In genomic region chr11:57320067-57320718, GRCh38 we compare ENCODE assay signal across 24 cellular contexts. TPM values are rescaled to one million over a fixed set of nuclear protein-coding genes. Genes with fewer than 3 reads are reported as not detected.
DNase-seq lines count a peak whose midpoint lies in the region; ATAC-seq, FAIRE-seq and TF ChIP-seq lines count a peak whose summit lies in the region.
"Had no signal": no experiment of that assay in that cellular context is flagged by ENCODE, and none has a peak within 500 bp of the region (broad histone marks: within the 10 kb centered on the region; RNA-seq: fewer than 3 reads in every experiment).

No MANE protein-coding gene starts in this region.

- intact Hi-C loops in breast epithelium (cut with DNase I; ENCODE audit: low total_unique reads) = no loop called here
- intact Hi-C loops in HepG2 (cut with micrococcal nuclease; ENCODE audit: unreplicated experiment) = no loop called here
- intact Hi-C loops in CD8-positive, alpha-beta T cell (cut with DNase I, micrococcal nuclease) = loop anchor here (5.0 to 10.0 kb wide), 3 partner anchors 107 to 1825 kb away; partner anchors contain the start of genes FAM111A (in 1 of the 2), LPXN (in 1 of the 2), SLC43A3 (in 1 of the 2) and ZFP91 (in 1 of the 2)

- FAIRE-seq in HepG2 (lab: Jason Lieb, UNC) = no peak
- FAIRE-seq: pancreas, small intestine had no signal

- no peaks in the 10 kb centered on the region for H3K27me3 Mint-ChIP-seq in CD8-positive, alpha-beta T cell (ENCODE audit: low read depth)
- H3K27me3 Mint-ChIP-seq: activated naive CD8-positive, alpha-beta T cell treated with anti-CD3 and anti-CD28 coated beads, Interleukin-2, amount 50 U/mL, for 24 hours; memory B cell; naive thymus-derived CD4-positive, alpha-beta T cell had no signal

- no TSS peak for BruUV-seq in HepG2 (replicated peaks; lab: Mats Ljungman, UMichigan)

- peaks cover 36% of the 10 kb centered on the region; the same call in 1 of the 2 replicates for H3K36me3 ChIP-seq in GM23248 (ENCODE audit: low read depth)
- no peaks in the 10 kb centered on the region for H3K36me3 ChIP-seq in breast epithelium
- H3K36me3 ChIP-seq in HepG2 (replicated peaks in 1 of 2; ENCODE audit: control insufficient read depth in 1 of 2, insufficient read depth in 2 of 2, low read length in 2 of 2) = peaks cover 24 to 41% of the 10 kb centered on the region in 2 experiments; a peak in 4 of 5 replicates
- peaks cover 45% of the 10 kb centered on the region for H3K36me3 ChIP-seq in suprapubic skin
- no peaks in the 10 kb centered on the region for H3K36me3 ChIP-seq in CD8-positive, alpha-beta T cell (ENCODE audit: insufficient read depth, low read length)

- H3K79me2 ChIP-seq in GM23248 (ENCODE audit: insufficient read depth) = peaks cover 86% of the 10 kb centered on the region
- H3K79me2 ChIP-seq in HepG2 (ENCODE audit: insufficient read depth, low read length) = peaks cover 12% of the 10 kb centered on the region

- TF ChIP-seq POLR2A in breast epithelium (IDR thresholded peaks at IDR 0.05) = no peak
- no peak for TF ChIP-seq POLR2A in HepG2 (IDR thresholded peaks at IDR 0.05; ENCODE audit: insufficient read depth in 1 of 2, low read depth in 2 of 2, low read length in 2 of 2)
- TF ChIP-seq POLR2A in suprapubic skin (IDR thresholded peaks at IDR 0.05) = no peak

- 56 to 60% methylated on average over 21 to 22 of the region's 22 CpGs for WGBS in GM23248 (ENCODE audit: low coverage in 1 of 2, low lambda C conversion rate in 2 of 2, missing lambda C conversion rate in 2 of 2), 2 experiments
- WGBS in HepG2 (ENCODE audit: low lambda C conversion rate) = over 99% methylated on average over 17 of the region's 22 CpGs
- WGBS in suprapubic skin = 55% methylated on average over 13 of the region's 22 CpGs

- no peak for TF ChIP-seq RAD21 in HepG2 (CRISPR knock-in tag; IDR thresholded peaks at IDR 0.05)

- H2AFZ ChIP-seq in GM23248 = no peak overlapping the region
- no peak overlapping the region for H2AFZ ChIP-seq in HepG2 (ENCODE audit: low read length)

- H3K27me3 ChIP-seq in GM23248 (replicated peaks; ENCODE audit: insufficient read depth) (no peaks in the 10 kb centered on the region), breast epithelium (no peaks in the 10 kb centered on the region), HepG2 (ENCODE audit: control insufficient read depth in 1 of 2, insufficient read depth in 2 of 2, low read length in 2 of 2) (no peaks in the 10 kb centered on the region; a peak in 1 of 5 replicates), suprapubic skin (no peaks in the 10 kb centered on the region)
- no peaks in the 10 kb centered on the region for H3K27me3 ChIP-seq in CD8-positive, alpha-beta T cell (ENCODE audit: insufficient read depth, low read length)
- H3K27me3 ChIP-seq: pancreas, SJSA1 had no signal

- ATAC-seq in HepG2 = no peak
- no peak for ATAC-seq in CD8-positive, alpha-beta T cell
- ATAC-seq: activated naive CD8-positive, alpha-beta T cell treated with anti-CD3 and anti-CD28 coated beads, Interleukin-2, amount 50 U/mL, for 24 hours; naive thymus-derived CD4-positive, alpha-beta T cell; PC-3; WTC11 had no signal

- H3K9ac ChIP-seq in GM23248 (no peak overlapping the region), HepG2 (ENCODE audit: insufficient read depth, low read depth, low read length) (no peak overlapping the region)

- no peaks in the 10 kb centered on the region for H3K9me3 ChIP-seq in GM23248 (ENCODE audit: low read depth)
- no peaks in the 10 kb centered on the region for H3K9me3 ChIP-seq in breast epithelium
- H3K9me3 ChIP-seq in HepG2 (ENCODE audit: low read length) = no peaks in the 10 kb centered on the region
- H3K9me3 ChIP-seq in suprapubic skin = no peaks in the 10 kb centered on the region
- no peaks in the 10 kb centered on the region for H3K9me3 ChIP-seq in CD8-positive, alpha-beta T cell (ENCODE audit: low read length)
- H3K9me3 ChIP-seq: pancreas, SJSA1 had no signal

- TF ChIP-seq EP300 in HepG2 (IDR thresholded peaks at IDR 0.05; ENCODE audit: low read depth in 2 of 2, low read length in 2 of 2) = no peak
- no peak for TF ChIP-seq EP300 in HepG2 (CRISPR knock-in tag; IDR thresholded peaks at IDR 0.05; ENCODE audit: borderline replicate concordance)
- TF ChIP-seq EP300 in suprapubic skin (IDR thresholded peaks at IDR 0.05) = no peak

- peak overlapping the region; percentile 87 for H3K4me2 ChIP-seq in GM23248 (ENCODE audit: unreplicated experiment)
- H3K4me2 ChIP-seq in HepG2 (ENCODE audit: low read depth, low read length) = no peak overlapping the region

- POLR2A ChIA-PET in HepG2 (lab: Yijun Ruan, JAX) = interaction anchor here (2.6 to 2.8 kb wide), 2 partner anchors 9 to 12 kb away, joined by 11 to 38 read pairs; no protein-coding TSS in a partner anchor
- POLR2A ChIA-PET in CD8-positive, alpha-beta T cell (lab: Charles Lee) = interaction anchor here (0.6 kb wide), 1 partner anchor 45 kb away, joined by 5 read pairs; no protein-coding TSS in a partner anchor

- in situ Hi-C loops in GM23248 (cut with MboI) (no loop called here), HepG2 (cut with HindIII; ENCODE audit: extremely low pct_ligation_motif_present, low pct_unique_long_range_greater_than_20kb) (no loop called here)

- TF ChIP-seq CTCF in breast epithelium (IDR thresholded peaks at IDR 0.05) (no peak), HepG2 (CRISPR knock-in tag; IDR thresholded peaks at IDR 0.05) (no peak), suprapubic skin (IDR thresholded peaks at IDR 0.05) (no peak)
- no peak for TF ChIP-seq CTCF in CD8-positive, alpha-beta T cell (IDR thresholded peaks at IDR 0.05)

- H3K27ac Mint-ChIP-seq in CD8-positive, alpha-beta T cell = no peak overlapping the region
- H3K27ac Mint-ChIP-seq: activated naive CD8-positive, alpha-beta T cell treated with anti-CD3 and anti-CD28 coated beads, Interleukin-2, amount 50 U/mL, for 24 hours; activated T-helper 2 cell treated with anti-CD3 and anti-CD28 coated beads, Interferon-gamma antibody, Interleukin-2, Interleukin-4, amounts not matched to agents 10 μg/mL and 5 μg/mL and 100 μg/mL, durations not matched to agents 14 hours and 24 hours and 36 hours; memory B cell had no signal

- H3K27ac ChIP-seq in GM23248 (no peak overlapping the region; the same call in 1 of the 2 replicates), breast epithelium (peak overlapping the region; percentile 98), HepG2 (ENCODE audit: extremely low read length, insufficient read depth, low read length) (no peak overlapping the region), suprapubic skin (peak overlapping the region; percentile 100)
- H3K27ac ChIP-seq in CD8-positive, alpha-beta T cell (ENCODE audit: low read depth, low read length) = no peak overlapping the region
- H3K27ac ChIP-seq: HL-60, SJSA1 had no signal

- H3K4me1 ChIP-seq in GM23248 (ENCODE audit: insufficient read depth) (peaks cover 38% of the 10 kb centered on the region), breast epithelium (peaks cover 23 to 34% of the 10 kb centered on the region in 2 donors), HepG2 (ENCODE audit: insufficient read depth, low read length) (peaks cover 44% of the 10 kb centered on the region), suprapubic skin (peaks cover 86% of the 10 kb centered on the region)
- peaks cover 28% of the 10 kb centered on the region for H3K4me1 ChIP-seq in CD8-positive, alpha-beta T cell (ENCODE audit: insufficient read depth, low read length)

- H3K4me3 Mint-ChIP-seq in CD8-positive, alpha-beta T cell = no peak overlapping the region
- H3K4me3 Mint-ChIP-seq: activated naive CD8-positive, alpha-beta T cell treated with anti-CD3 and anti-CD28 coated beads, Interleukin-2, amount 50 U/mL, for 24 hours; memory B cell; T-helper 2 cell treated with Interferon-gamma antibody and Interleukin-4, amounts not matched to agents 5 μg/mL and 100 μg/mL, for 36 hours; WTC11 had no signal

- peaks cover 12% of the 10 kb centered on the region; the same call in 1 of the 2 replicates for H4K20me1 ChIP-seq in GM23248 (ENCODE audit: insufficient read depth)
- peaks cover 17% of the 10 kb centered on the region; the same call in 1 of the 2 replicates for H4K20me1 ChIP-seq in HepG2 (ENCODE audit: insufficient read depth, low read length)

- H3K9me3 Mint-ChIP-seq in CD8-positive, alpha-beta T cell = no peaks in the 10 kb centered on the region
- H3K9me3 Mint-ChIP-seq: activated naive CD8-positive, alpha-beta T cell treated with anti-CD3 and anti-CD28 coated beads, Interleukin-2, amount 50 U/mL, for 24 hours; activated T-helper 2 cell treated with anti-CD3 and anti-CD28 coated beads, Interferon-gamma antibody, Interleukin-2, Interleukin-4, amounts not matched to agents 10 μg/mL and 5 μg/mL and 100 μg/mL, durations not matched to agents 14 hours and 24 hours and 36 hours; memory B cell; naive thymus-derived CD4-positive, alpha-beta T cell; T-helper 2 cell treated with Interferon-gamma antibody and Interleukin-4, amounts not matched to agents 5 μg/mL and 100 μg/mL, for 36 hours; WTC11 had no signal

- DNase-seq in GM23248 = no peak
- DNase-seq in breast epithelium (ENCODE audit: low spot score in 2 of 2) = no peak
- DNase-seq in HepG2 (ENCODE audit: low spot score) = no peak
- DNase-seq in suprapubic skin (ENCODE audit: low spot score in 2 of 2) = no peak
- no peak for DNase-seq in stimulated activated CD8-positive, alpha-beta memory T cell treated with anti-CD3 and anti-CD28 coated beads, Interleukin-4, amount 100 ng/mL, for 48 hours
- DNase-seq in activated effector memory CD4-positive, alpha-beta T cell treated with anti-CD3 and anti-CD28 coated beads, Interleukin-2, amount 50 U/mL, for 16 hours = no peak
- no peak for DNase-seq in CD8-positive, alpha-beta T cell
- DNase-seq: activated naive CD8-positive, alpha-beta T cell treated with anti-CD3 and anti-CD28 coated beads, Interleukin-2, amount 50 U/mL, for 24 hours; caudate nucleus; head of caudate nucleus; naive thymus-derived CD4-positive, alpha-beta T cell; NCI-H187; NCI-H226; stimulated activated CD4-positive, alpha-beta T cell treated with anti-CD3 and anti-CD28 coated beads, Interleukin-2, amount 100 ng/mL, for 48 hours had no signal

- H3K9me2 ChIP-seq in GM23248 (ENCODE audit: insufficient read depth) = no peaks in the 10 kb centered on the region

- peaks cover 50% of the 10 kb centered on the region for H3F3A ChIP-seq in GM23248 (ENCODE audit: insufficient read depth)

- peaks cover 19% of the 10 kb centered on the region for H3K4me1 Mint-ChIP-seq in CD8-positive, alpha-beta T cell (ENCODE audit: low read depth)

- CTCF ChIA-PET in HepG2 (lab: Yijun Ruan, JAX; ENCODE audit: low intra/inter-chr PET ratio, low total read pairs) = no interaction called here
- CTCF ChIA-PET in CD8-positive, alpha-beta T cell (lab: Charles Lee) = interaction anchor here (1.4 kb wide), 1 partner anchor 29 kb away, joined by 3 read pairs; no protein-coding TSS in a partner anchor

- peak overlapping the region; percentile 89; the same call in 1 of the 2 replicates for H3K4me3 ChIP-seq in GM23248
- peak overlapping the region in 2 of 3 donors; percentile 20 to 92 for H3K4me3 ChIP-seq in breast epithelium
- no peak overlapping the region for H3K4me3 ChIP-seq in HepG2 (replicated peaks in 1 of 3; ENCODE audit: insufficient read depth in 1 of 3, low read depth in 2 of 3, low read length in 3 of 3)
- peak overlapping the region; percentile 95 for H3K4me3 ChIP-seq in suprapubic skin
- no peak overlapping the region for H3K4me3 ChIP-seq in CD8-positive, alpha-beta T cell (ENCODE audit: low read depth, low read length)
- H3K4me3 ChIP-seq: SJSA1 had no signal

- H3K36me3 Mint-ChIP-seq in CD8-positive, alpha-beta T cell = peaks cover 16% of the 10 kb centered on the region

RNA-seq across cellular contexts. Expression of gene TNKS1BP1, which starts 4.6 kb away (rescaled TPM):
- 89.7 and 92.1 TPM in 2 replicates for total RNA-seq in GM23248 (2014; rRNA removed; shearing (Covaris generic))
- polyA plus RNA-seq in GM23248 (2016; fragmentation: Nextera tagmentation; extraction: Ambion mirVana) (88.2 and 88.8 TPM in 2 replicates), HepG2 (2011; rRNA removed) (15.0 and 15.5 TPM in 2 replicates)
- total RNA-seq in breast epithelium (100 to 1,000 TPM in 1 of 3 donors, 10 to 100 TPM in 2; 79.3 to 111 (median 82.7) TPM), HepG2 (2016; rRNA removed; fragmentation: Illumina TruSeq; extraction: Trizol) (12.2 and 13.7 TPM in 2 replicates), suprapubic skin (100 to 1,000 TPM; 241 to 276 (median 272) TPM)
- 1.2 and 1.4 TPM in 2 replicates for total RNA-seq in HepG2 (2016; cell fraction: cytosol; rRNA removed; fragmentation: Illumina TruSeq; extraction: Trizol; ENCODE audit: low read depth)
- 9.9 and 16.7 TPM in 2 replicates for total RNA-seq in HepG2 (2016; cell fraction: insoluble cytoplasmic fraction; rRNA removed; fragmentation: Illumina TruSeq; extraction: Trizol)
- total RNA-seq in HepG2 (2016; cell fraction: membrane; rRNA removed; fragmentation: Illumina TruSeq; extraction: Trizol) = 1.9 and 3.6 TPM in 2 replicates
- 19.5 and 21.4 TPM in 2 replicates for total RNA-seq in HepG2 (2016; cell fraction: nucleus; rRNA removed; fragmentation: Illumina TruSeq; extraction: Trizol)
- polyA plus RNA-seq in HepG2 (2011; cell fraction: cytosol; rRNA removed) = 6.7 and 7.0 TPM in 2 replicates
- polyA plus RNA-seq in HepG2 (2011; cell fraction: nucleus; rRNA removed) = 64.2 and 69.6 TPM in 2 replicates
- polyA plus RNA-seq in HepG2 (2012) = 17.3 and 21.8 TPM in 2 replicates
- polyA plus RNA-seq in HepG2 (2016; cell fraction: cytosol; fragmentation: Illumina TruSeq; extraction: Trizol; ENCODE audit: low read depth) = 0.26 and 1.5 TPM in 2 replicates
- 13.8 and 16.2 TPM in 2 replicates for polyA plus RNA-seq in HepG2 (2016; cell fraction: insoluble cytoplasmic fraction; fragmentation: Illumina TruSeq; extraction: Trizol; ENCODE audit: low read depth)
- polyA plus RNA-seq in HepG2 (2016; cell fraction: membrane; fragmentation: Illumina TruSeq; extraction: Trizol; ENCODE audit: low read depth) = 2.1 and 3.5 TPM in 2 replicates
- 46.6 and 51.1 TPM in 2 replicates for polyA plus RNA-seq in HepG2 (2016; cell fraction: nucleus; fragmentation: Illumina TruSeq; extraction: Trizol; ENCODE audit: insufficient read depth, low read depth)
- 33.6 and 51.4 TPM in 2 replicates for polyA minus RNA-seq in HepG2 (2011; rRNA and poly(A)+ RNA removed; ENCODE audit: low replicate concordance)
- 7.7 and 9.8 TPM in 2 replicates for polyA minus RNA-seq in HepG2 (2011; cell fraction: cytosol; rRNA and poly(A)+ RNA removed)
- 22.8 and 23.6 TPM in 2 replicates for polyA minus RNA-seq in HepG2 (2011; cell fraction: nucleus; rRNA and poly(A)+ RNA removed)
- 10 to 100 TPM; 13.5 to 14.0 TPM for total RNA-seq in CD8-positive, alpha-beta T cell

RNA-seq across cellular contexts. Expression of gene SSRP1, which starts 15.5 kb away (rescaled TPM):
- total RNA-seq in GM23248 (2014; rRNA removed; shearing (Covaris generic)) = 69.2 and 76.2 TPM in 2 replicates
- polyA plus RNA-seq in GM23248 (2016; fragmentation: Nextera tagmentation; extraction: Ambion mirVana) = 29.3 and 32.9 TPM in 2 replicates
- total RNA-seq in breast epithelium = 10 to 100 TPM; 60.0 to 83.9 (median 76.5) TPM
- total RNA-seq in HepG2 (2016; rRNA removed; fragmentation: Illumina TruSeq; extraction: Trizol) = 129 and 175 TPM in 2 replicates
- 39.5 and 48.1 TPM in 2 replicates for total RNA-seq in HepG2 (2016; cell fraction: cytosol; rRNA removed; fragmentation: Illumina TruSeq; extraction: Trizol; ENCODE audit: low read depth)
- 132 and 160 TPM in 2 replicates for total RNA-seq in HepG2 (2016; cell fraction: insoluble cytoplasmic fraction; rRNA removed; fragmentation: Illumina TruSeq; extraction: Trizol)
- total RNA-seq in HepG2 (2016; cell fraction: membrane; rRNA removed; fragmentation: Illumina TruSeq; extraction: Trizol) = 80.0 and 85.8 TPM in 2 replicates
- total RNA-seq in HepG2 (2016; cell fraction: nucleus; rRNA removed; fragmentation: Illumina TruSeq; extraction: Trizol) = 62.2 and 67.3 TPM in 2 replicates
- 86.4 and 93.6 TPM in 2 replicates for polyA plus RNA-seq in HepG2 (2011; rRNA removed)
- 92.2 and 107 TPM in 2 replicates for polyA plus RNA-seq in HepG2 (2011; cell fraction: cytosol; rRNA removed)
- 43.4 and 45.7 TPM in 2 replicates for polyA plus RNA-seq in HepG2 (2011; cell fraction: nucleus; rRNA removed)
- 66.6 and 80.8 TPM in 2 replicates for polyA plus RNA-seq in HepG2 (2012)
- polyA plus RNA-seq in HepG2 (2016; cell fraction: cytosol; fragmentation: Illumina TruSeq; extraction: Trizol; ENCODE audit: low read depth) = 42.7 and 45.8 TPM in 2 replicates
- polyA plus RNA-seq in HepG2 (2016; cell fraction: insoluble cytoplasmic fraction; fragmentation: Illumina TruSeq; extraction: Trizol; ENCODE audit: low read depth) = 210 and 213 TPM in 2 replicates
- polyA plus RNA-seq in HepG2 (2016; cell fraction: membrane; fragmentation: Illumina TruSeq; extraction: Trizol; ENCODE audit: low read depth) = 68.1 and 80.7 TPM in 2 replicates
- polyA plus RNA-seq in HepG2 (2016; cell fraction: nucleus; fragmentation: Illumina TruSeq; extraction: Trizol; ENCODE audit: insufficient read depth, low read depth) = 109 and 126 TPM in 2 replicates
- 177 and 420 TPM in 2 replicates for polyA minus RNA-seq in HepG2 (2011; rRNA and poly(A)+ RNA removed; ENCODE audit: low replicate concordance)
- polyA minus RNA-seq in HepG2 (2011; cell fraction: cytosol; rRNA and poly(A)+ RNA removed) = 65.8 and 69.2 TPM in 2 replicates
- 20.9 and 25.1 TPM in 2 replicates for polyA minus RNA-seq in HepG2 (2011; cell fraction: nucleus; rRNA and poly(A)+ RNA removed)
- 10 to 100 TPM; 59.9 to 96.5 (median 67.9) TPM for total RNA-seq in suprapubic skin
- total RNA-seq in CD8-positive, alpha-beta T cell = 10 to 100 TPM; 34.3 to 36.3 TPM

RNA-seq across cellular contexts. Expression of gene P2RX3, which starts 18.0 kb away (rescaled TPM):
- not detected in 2 replicates for total RNA-seq in GM23248 (2014; rRNA removed; shearing (Covaris generic))
- polyA plus RNA-seq in GM23248 (2016; fragmentation: Nextera tagmentation; extraction: Ambion mirVana) = 0.10 TPM in 1 of 2 replicates, not detected in the other
- not detected for total RNA-seq in breast epithelium
- total RNA-seq in HepG2 (2016; rRNA removed; fragmentation: Illumina TruSeq; extraction: Trizol) = not detected in 2 replicates
- not detected in 2 replicates for total RNA-seq in HepG2 (2016; cell fraction: cytosol; rRNA removed; fragmentation: Illumina TruSeq; extraction: Trizol; ENCODE audit: low read depth)
- not detected in 2 replicates for total RNA-seq in HepG2 (2016; cell fraction: insoluble cytoplasmic fraction; rRNA removed; fragmentation: Illumina TruSeq; extraction: Trizol)
- not detected in 2 replicates for total RNA-seq in HepG2 (2016; cell fraction: membrane; rRNA removed; fragmentation: Illumina TruSeq; extraction: Trizol)
- not detected in 2 replicates for total RNA-seq in HepG2 (2016; cell fraction: nucleus; rRNA removed; fragmentation: Illumina TruSeq; extraction: Trizol)
- 0.08 and 0.20 TPM in 2 replicates for polyA plus RNA-seq in HepG2 (2011; rRNA removed)
- polyA plus RNA-seq in HepG2 (2011; cell fraction: cytosol; rRNA removed) = 0.05 and 0.13 TPM in 2 replicates
- 0.31 and 0.35 TPM in 2 replicates for polyA plus RNA-seq in HepG2 (2011; cell fraction: nucleus; rRNA removed)
- 0.13 TPM in 1 of 2 replicates, not detected in the other for polyA plus RNA-seq in HepG2 (2012)
- polyA plus RNA-seq in HepG2 (2016; cell fraction: cytosol; fragmentation: Illumina TruSeq; extraction: Trizol; ENCODE audit: low read depth) = not detected in 2 replicates
- polyA plus RNA-seq in HepG2 (2016; cell fraction: insoluble cytoplasmic fraction; fragmentation: Illumina TruSeq; extraction: Trizol; ENCODE audit: low read depth) = not detected in 2 replicates
- polyA plus RNA-seq in HepG2 (2016; cell fraction: membrane; fragmentation: Illumina TruSeq; extraction: Trizol; ENCODE audit: low read depth) = not detected in 2 replicates
- polyA plus RNA-seq in HepG2 (2016; cell fraction: nucleus; fragmentation: Illumina TruSeq; extraction: Trizol; ENCODE audit: insufficient read depth, low read depth) = not detected in 2 replicates
- 0.21 TPM in 1 of 2 replicates, not detected in the other for polyA minus RNA-seq in HepG2 (2011; rRNA and poly(A)+ RNA removed; ENCODE audit: low replicate concordance)
- not detected in 2 replicates for polyA minus RNA-seq in HepG2 (2011; cell fraction: cytosol; rRNA and poly(A)+ RNA removed)
- 0.26 TPM in 1 of 2 replicates, not detected in the other for polyA minus RNA-seq in HepG2 (2011; cell fraction: nucleus; rRNA and poly(A)+ RNA removed)
- total RNA-seq in suprapubic skin = not detected
- not detected for total RNA-seq in CD8-positive, alpha-beta T cell
- total RNA-seq: activated CD8-positive, alpha-beta memory T cell treated with anti-CD3 and anti-CD28 coated beads for 36 hours; activated T-helper 2 cell treated with anti-CD3 and anti-CD28 coated beads, Interferon-gamma antibody, Interleukin-2, Interleukin-4, amounts not matched to agents 10 μg/mL and 5 μg/mL and 100 μg/mL, durations not matched to agents 14 hours and 24 hours and 36 hours; naive thymus-derived CD4-positive, alpha-beta T cell; PC-3; SJSA1 had no signal
- polyA plus RNA-seq: naive thymus-derived CD4-positive, alpha-beta T cell had no signal

Comparison
In these comparisons a context has a peak if more than half of its experiments do, and no peak if none do; other contexts are left out.
1. H3K27ac ChIP-seq: peak in breast epithelium (2 of 2) and suprapubic skin (single experiment); none in GM23248 (single experiment), HepG2 (single experiment) and CD8-positive, alpha-beta T cell (single experiment).
2. H3K4me3 ChIP-seq: peak in GM23248 (single experiment), breast epithelium (2 of 3) and suprapubic skin (single experiment); none in HepG2 (0 of 3) and CD8-positive, alpha-beta T cell (single experiment).
3. intact Hi-C loops: an anchor here in CD8-positive, alpha-beta T cell (5.0 to 10.0 kb wide); none called in breast epithelium and HepG2.